ENCODE assay signal across 2 cellular contexts in genomic region chr14:63910593-63911363, GRCh38.
TF ChIP-seq lines count a peak whose summit lies in the region.

No MANE protein-coding gene starts in this region.

TF ChIP-seq in HCT116, 20 proteins besides CTCF, POLR2A, EP300 and RAD21:
- TF ChIP-seq SIN3A (IDR thresholded peaks at IDR 0.05; ENCODE audit: low read depth) = no peak
- no peak for TF ChIP-seq ZBTB33 (IDR thresholded peaks at IDR 0.05; ENCODE audit: extremely low read depth, insufficient replicate concordance, low read length)
- no peak for TF ChIP-seq ZNF274 (IDR thresholded peaks at IDR 0.05; ENCODE audit: low read depth, low read length)
- TF ChIP-seq YY1 (IDR thresholded peaks at IDR 0.05; ENCODE audit: extremely low read depth, insufficient replicate concordance, low read depth, low read length) = no peak
- no peak for TF ChIP-seq JUND (IDR thresholded peaks at IDR 0.05)
- no peak for TF ChIP-seq TCF7L2 (IDR thresholded peaks at IDR 0.05; ENCODE audit: borderline replicate concordance, extremely low read depth, insufficient read depth, insufficient read length)

TF ChIP-seq in GM12878, 131 proteins besides CTCF, POLR2A, EP300 and RAD21:
- TF ChIP-seq RFX5 (IDR thresholded peaks at IDR 0.05; ENCODE audit: low read depth, low read length) (no peak), SUPT20H (IDR thresholded peaks at IDR 0.05; ENCODE audit: borderline replicate concordance, control insufficient read depth, low read depth, low read length) (no peak), ZZZ3 (IDR thresholded peaks at IDR 0.05; ENCODE audit: control insufficient read depth, insufficient read length, low read depth) (no peak), CBFB (IDR thresholded peaks at IDR 0.05; ENCODE audit: low read depth) (no peak), YY1 (IDR thresholded peaks at IDR 0.05; ENCODE audit: low read depth, low read length) (no peak), BCL3 (IDR thresholded peaks at IDR 0.05; ENCODE audit: borderline replicate concordance, insufficient read depth, low read depth, low read length, poor library complexity, severe bottlenecking) (no peak), CEBPZ (IDR thresholded peaks at IDR 0.05; ENCODE audit: low read depth, low read length) (no peak), NFYA (IDR thresholded peaks at IDR 0.05; ENCODE audit: borderline replicate concordance, low read depth, low read length) (no peak), NR2F1 (conservative IDR thresholded peaks at IDR 0.05) (no peak), SIN3A (IDR thresholded peaks at IDR 0.05; ENCODE audit: low read depth, low read length) (no peak), GATAD2B (conservative IDR thresholded peaks at IDR 0.05; ENCODE audit: low read depth) (no peak), MLLT1 (IDR thresholded peaks at IDR 0.05) (no peak), SKIL (IDR thresholded peaks at IDR 0.05; ENCODE audit: low read depth, poor library complexity, severe bottlenecking) (no peak)
